In genomic region chr18:14748496-14748895, GRCh38 we compare ENCODE assay signal across 28 cellular contexts. TPM values are rescaled to one million over a fixed set of nuclear protein-coding genes. Genes with fewer than 3 reads are reported as not detected.
DNase-seq lines count a peak whose midpoint lies in the region; ATAC-seq and TF ChIP-seq lines count a peak whose summit lies in the region.
"Had no signal": no experiment of that assay in that cellular context is flagged by ENCODE, and none has a peak within 500 bp of the region (broad histone marks: within the 10 kb centered on the region; RNA-seq: fewer than 3 reads in every experiment).

No MANE protein-coding gene starts in this region.

- no peaks in the 10 kb centered on the region for H4K20me1 ChIP-seq in GM23338 (replicated peaks; ENCODE audit: insufficient read depth)

- H3K4me3 Mint-ChIP-seq in activated CD4-positive, alpha-beta T cell treated with anti-CD3 and anti-CD28 coated beads for 36 hours: peak overlapping the region; percentile 41
- H3K4me3 Mint-ChIP-seq in activated CD4-positive, alpha-beta T cell treated with anti-CD3 and anti-CD28 coated beads, Interleukin-2, amount 10 ng/mL, durations not matched to agents 7 days and 5 days: no peak overlapping the region
- peak overlapping the region; percentile 69 for H3K4me3 Mint-ChIP-seq in GM23338
- H3K4me3 Mint-ChIP-seq: activated CD8-positive, alpha-beta T cell treated with anti-CD3 and anti-CD28 coated beads, Interleukin-2, amount 10 ng/mL, durations not matched to agents 7 days and 5 days; activated naive CD4-positive, alpha-beta T cell treated with anti-CD3 and anti-CD28 coated beads, Interleukin-2, amount 10 ng/mL, durations not matched to agents 7 days and 5 days; neural progenitor cell; stimulated activated memory B cell treated with anti-CD40 and anti-IgM and Interleukin-4, amounts not matched to agents 10 μg/mL and 1 μg/mL and 100 μg/mL, for 72 hours had no signal

- TF ChIP-seq CTCF in GM23338 (conservative IDR thresholded peaks at IDR 0.05; ENCODE audit: low read depth in 2 of 2): no peak
- no peak for TF ChIP-seq CTCF in dorsolateral prefrontal cortex (IDR thresholded peaks at IDR 0.05 in 54 of 56, conservative IDR thresholded peaks at IDR 0.05 in 2 of 56; ENCODE audit: low read depth in 1 of 56, partially characterized antibody in 56 of 56)
- no peak for TF ChIP-seq CTCF in parathyroid adenoma (IDR thresholded peaks at IDR 0.05)

- H3K27me3 ChIP-seq in GM23338 (ENCODE audit: insufficient read depth): no peaks in the 10 kb centered on the region
- peaks cover 0 to 22% (median 8%) of the 10 kb centered on the region in 45 donors for H3K27me3 ChIP-seq in dorsolateral prefrontal cortex
- no peaks in the 10 kb centered on the region for H3K27me3 ChIP-seq in parathyroid adenoma (ENCODE audit: control insufficient read depth, insufficient read depth, low read length)
- H3K27me3 ChIP-seq: BE2C, body of pancreas, neural progenitor cell, thyroid gland had no signal

- no peaks in the 10 kb centered on the region for H3K79me2 ChIP-seq in GM23338 (replicated peaks; ENCODE audit: insufficient read depth)
- H3K79me2 ChIP-seq in parathyroid adenoma: no peaks in the 10 kb centered on the region

- H3K36me3 Mint-ChIP-seq in activated CD4-positive, alpha-beta T cell treated with anti-CD3 and anti-CD28 coated beads for 36 hours (ENCODE audit: low read depth): no peaks in the 10 kb centered on the region
- H3K36me3 Mint-ChIP-seq in activated CD4-positive, alpha-beta T cell treated with anti-CD3 and anti-CD28 coated beads, Interleukin-2, amount 10 ng/mL, durations not matched to agents 7 days and 5 days (ENCODE audit: low read depth): no peaks in the 10 kb centered on the region
- H3K36me3 Mint-ChIP-seq in GM23338 (ENCODE audit: low read depth): peaks cover 3% of the 10 kb centered on the region; the same call in 1 of the 3 replicates
- H3K36me3 Mint-ChIP-seq: activated naive CD4-positive, alpha-beta T cell treated with anti-CD3 and anti-CD28 coated beads, Interleukin-2, amount 10 ng/mL, durations not matched to agents 7 days and 5 days; neural progenitor cell; stimulated activated memory B cell treated with anti-CD40 and anti-IgM and Interleukin-4, amounts not matched to agents 10 μg/mL and 1 μg/mL and 100 μg/mL, for 72 hours had no signal

- DNase-seq in activated CD4-positive, alpha-beta T cell treated with anti-CD3 and anti-CD28 coated beads for 36 hours: no peak
- DNase-seq in activated CD4-positive, alpha-beta T cell treated with anti-CD3 and anti-CD28 coated beads, Interleukin-2, amount 10 ng/mL, durations not matched to agents 7 days and 5 days: no peak
- DNase-seq in GM23338 (ENCODE audit: low spot score) (no peak), dorsolateral prefrontal cortex (no peak), HuH-7 (ENCODE audit: low spot score) (no peak)
- DNase-seq: activated CD4-positive, CD25-positive, alpha-beta regulatory T cell; activated CD8-positive, alpha-beta T cell treated with anti-CD3 and anti-CD28 coated beads, Interleukin-2, amount 10 ng/mL, durations not matched to agents 7 days and 5 days; activated naive CD4-positive, alpha-beta T cell treated with anti-CD3 and anti-CD28 coated beads, Interleukin-2, amount 10 ng/mL, durations not matched to agents 7 days and 5 days; BE2C; Caco-2; cortex of kidney; DND-41; left ventricle myocardium superior; midbrain; NCI-H1092 treated with DMSO at 0.1 percent for 48 hours; NCI-H2029; NCI-H226; NCI-H82; psoas muscle had no signal

- intact Hi-C loops in activated CD4-positive, alpha-beta T cell treated with anti-CD3 and anti-CD28 coated beads for 36 hours (cut with DNase I, micrococcal nuclease): no loop called here
- intact Hi-C loops in dorsolateral prefrontal cortex (cut with DNase I): no loop called here

- H3K4me2 ChIP-seq in GM23338 (no peak overlapping the region), parathyroid adenoma (ENCODE audit: low read length) (no peak overlapping the region)
- H3K4me2 ChIP-seq: neural progenitor cell, smooth muscle cell had no signal

- H3K4me1 Mint-ChIP-seq in activated CD4-positive, alpha-beta T cell treated with anti-CD3 and anti-CD28 coated beads for 36 hours: peaks cover 5% of the 10 kb centered on the region
- peaks cover 3% of the 10 kb centered on the region for H3K4me1 Mint-ChIP-seq in activated CD4-positive, alpha-beta T cell treated with anti-CD3 and anti-CD28 coated beads, Interleukin-2, amount 10 ng/mL, durations not matched to agents 7 days and 5 days
- no peaks in the 10 kb centered on the region for H3K4me1 Mint-ChIP-seq in GM23338
- H3K4me1 Mint-ChIP-seq: activated naive CD4-positive, alpha-beta T cell treated with anti-CD3 and anti-CD28 coated beads, Interleukin-2, amount 10 ng/mL, durations not matched to agents 7 days and 5 days; neural progenitor cell; stimulated activated memory B cell treated with anti-CD40 and anti-IgM and Interleukin-4, amounts not matched to agents 10 μg/mL and 1 μg/mL and 100 μg/mL, for 72 hours had no signal

- no peaks in the 10 kb centered on the region for H3K9me3 Mint-ChIP-seq in activated CD4-positive, alpha-beta T cell treated with anti-CD3 and anti-CD28 coated beads for 36 hours (ENCODE audit: low read depth)
- H3K9me3 Mint-ChIP-seq in activated CD4-positive, alpha-beta T cell treated with anti-CD3 and anti-CD28 coated beads, Interleukin-2, amount 10 ng/mL, durations not matched to agents 7 days and 5 days: no peaks in the 10 kb centered on the region
- peaks cover 34% of the 10 kb centered on the region for H3K9me3 Mint-ChIP-seq in GM23338
- H3K9me3 Mint-ChIP-seq: activated naive CD4-positive, alpha-beta T cell treated with anti-CD3 and anti-CD28 coated beads, Interleukin-2, amount 10 ng/mL, durations not matched to agents 7 days and 5 days had no signal

- H3K4me1 ChIP-seq in GM23338 (ENCODE audit: insufficient read depth) (no peaks in the 10 kb centered on the region), parathyroid adenoma (no peaks in the 10 kb centered on the region)
- H3K4me1 ChIP-seq: BE2C, body of pancreas, Caco-2, neural progenitor cell, psoas muscle had no signal

- no peak overlapping the region for H3K9ac ChIP-seq in parathyroid adenoma
- H3K9ac ChIP-seq: neural progenitor cell had no signal

- H3K36me3 ChIP-seq in GM23338 (ENCODE audit: insufficient read depth) (no peaks in the 10 kb centered on the region), parathyroid adenoma (ENCODE audit: control insufficient read depth, insufficient read depth, low read length) (no peaks in the 10 kb centered on the region)
- H3K36me3 ChIP-seq: BE2C, neural progenitor cell, thyroid gland had no signal

- CTCF ChIA-PET in activated CD4-positive, alpha-beta T cell treated with anti-CD3 and anti-CD28 coated beads for 36 hours (lab: Charles Lee): interaction anchor here (0.5 kb wide), 1 partner anchor 165 kb away, joined by 3 read pairs; no protein-coding TSS in a partner anchor
- CTCF ChIA-PET in activated CD4-positive, alpha-beta T cell treated with anti-CD3 and anti-CD28 coated beads, Interleukin-2, amount 10 ng/mL, durations not matched to agents 7 days and 5 days (lab: Charles Lee): interaction anchor here (0.6 kb wide), 1 partner anchor 603 kb away, joined by 5 read pairs; no protein-coding TSS in a partner anchor

- H3K27me3 Mint-ChIP-seq in activated CD4-positive, alpha-beta T cell treated with anti-CD3 and anti-CD28 coated beads for 36 hours: peaks cover 10% of the 10 kb centered on the region
- peaks cover 11% of the 10 kb centered on the region for H3K27me3 Mint-ChIP-seq in activated CD4-positive, alpha-beta T cell treated with anti-CD3 and anti-CD28 coated beads, Interleukin-2, amount 10 ng/mL, durations not matched to agents 7 days and 5 days
- peaks cover 21% of the 10 kb centered on the region for H3K27me3 Mint-ChIP-seq in GM23338 (ENCODE audit: insufficient read depth, low read depth, poor library complexity)
- H3K27me3 Mint-ChIP-seq: stimulated activated memory B cell treated with anti-CD40 and anti-IgM and Interleukin-4, amounts not matched to agents 10 μg/mL and 1 μg/mL and 100 μg/mL, for 72 hours had no signal

- H3K4me3 ChIP-seq in GM23338 (no peak overlapping the region), dorsolateral prefrontal cortex (peak overlapping the region in 50 of 59 donors; percentile 8 to 57 (median 40)), parathyroid adenoma (ENCODE audit: low read depth, low read length) (peak overlapping the region; percentile 51)
- H3K4me3 ChIP-seq: body of pancreas, neural progenitor cell, psoas muscle, smooth muscle cell, thyroid gland had no signal

- no peaks in the 10 kb centered on the region for H3F3A ChIP-seq in GM23338 (replicated peaks; ENCODE audit: low read depth)

- H3K27ac ChIP-seq in GM23338 (ENCODE audit: low read depth): no peak overlapping the region
- peak overlapping the region in 6 of 59 donors; percentile 10 to 45 (median 32) for H3K27ac ChIP-seq in dorsolateral prefrontal cortex
- no peak overlapping the region for H3K27ac ChIP-seq in parathyroid adenoma
- H3K27ac ChIP-seq: neural progenitor cell, psoas muscle, thyroid gland had no signal

- no peaks in the 10 kb centered on the region for H3K9me3 ChIP-seq in parathyroid adenoma (ENCODE audit: control insufficient read depth, low read length)
- H3K9me3 ChIP-seq: BE2C, body of pancreas, Caco-2, psoas muscle, thyroid gland had no signal

- no peak for ATAC-seq in activated CD4-positive, alpha-beta T cell treated with anti-CD3 and anti-CD28 coated beads for 36 hours
- ATAC-seq in GM23338: no peak
- ATAC-seq in GM21723 (IDR thresholded peaks at IDR 0.05; ENCODE audit: unreplicated experiment): no peak
- no peak for ATAC-seq in GM21367 (IDR thresholded peaks at IDR 0.05; ENCODE audit: unreplicated experiment)
- ATAC-seq: activated CD8-positive, alpha-beta T cell treated with anti-CD3 and anti-CD28 coated beads, Interleukin-2, amount 10 ng/mL, durations not matched to agents 7 days and 5 days; body of pancreas; left ventricle myocardium superior; psoas muscle; Right ventricle myocardium inferior had no signal

- H3K27ac Mint-ChIP-seq in activated CD4-positive, alpha-beta T cell treated with anti-CD3 and anti-CD28 coated beads for 36 hours: no peak overlapping the region
- no peak overlapping the region for H3K27ac Mint-ChIP-seq in activated CD4-positive, alpha-beta T cell treated with anti-CD3 and anti-CD28 coated beads, Interleukin-2, amount 10 ng/mL, durations not matched to agents 7 days and 5 days
- H3K27ac Mint-ChIP-seq in GM23338: no peak overlapping the region
- H3K27ac Mint-ChIP-seq: activated CD8-positive, alpha-beta T cell treated with anti-CD3 and anti-CD28 coated beads, Interleukin-2, amount 10 ng/mL, durations not matched to agents 7 days and 5 days; activated naive CD4-positive, alpha-beta T cell treated with anti-CD3 and anti-CD28 coated beads, Interleukin-2, amount 10 ng/mL, durations not matched to agents 7 days and 5 days; neural progenitor cell; stimulated activated memory B cell treated with anti-CD40 and anti-IgM and Interleukin-4, amounts not matched to agents 10 μg/mL and 1 μg/mL and 100 μg/mL, for 72 hours had no signal

- H3K9me2 ChIP-seq in GM23338 (ENCODE audit: insufficient read depth): no peaks in the 10 kb centered on the region

- no peak overlapping the region for H2AFZ ChIP-seq in GM23338
- H2AFZ ChIP-seq in parathyroid adenoma: no peak overlapping the region
- H2AFZ ChIP-seq: neural progenitor cell had no signal

- POLR2A ChIA-PET in activated CD4-positive, alpha-beta T cell treated with anti-CD3 and anti-CD28 coated beads for 36 hours (lab: Charles Lee): no interaction called here
- POLR2A ChIA-PET in activated CD4-positive, alpha-beta T cell treated with anti-CD3 and anti-CD28 coated beads, Interleukin-2, amount 10 ng/mL, durations not matched to agents 7 days and 5 days (lab: Charles Lee): no interaction called here

RNA-seq across cellular contexts. Expression of gene ANKRD30B, which starts 0.5 kb away (rescaled TPM):
- not detected for total RNA-seq in activated CD4-positive, alpha-beta T cell treated with anti-CD3 and anti-CD28 coated beads for 36 hours
- total RNA-seq in activated CD4-positive, alpha-beta T cell treated with anti-CD3 and anti-CD28 coated beads, Interleukin-2, amount 10 ng/mL, durations not matched to agents 7 days and 5 days: not detected
- not detected in 2 replicates for total RNA-seq in GM23338 (2014; rRNA removed; shearing (Covaris generic))
- not detected in 2 replicates for polyA plus RNA-seq in GM23338 (2016; fragmentation: Nextera tagmentation; extraction: Ambion mirVana)
- total RNA-seq in dorsolateral prefrontal cortex: 1 to 10 TPM; 1.2 to 9.7 (median 5.0) TPM
- total RNA-seq: activated CD8-positive, alpha-beta T cell treated with anti-CD3 and anti-CD28 coated beads, Interleukin-2, amount 10 ng/mL, durations not matched to agents 7 days and 5 days; left ventricle myocardium superior; Right ventricle myocardium inferior; smooth muscle cell had no signal
- polyA plus RNA-seq: smooth muscle cell had no signal
